Comparison of ENCODE assay signal across 27 cellular contexts in the genomic region with DNA sequence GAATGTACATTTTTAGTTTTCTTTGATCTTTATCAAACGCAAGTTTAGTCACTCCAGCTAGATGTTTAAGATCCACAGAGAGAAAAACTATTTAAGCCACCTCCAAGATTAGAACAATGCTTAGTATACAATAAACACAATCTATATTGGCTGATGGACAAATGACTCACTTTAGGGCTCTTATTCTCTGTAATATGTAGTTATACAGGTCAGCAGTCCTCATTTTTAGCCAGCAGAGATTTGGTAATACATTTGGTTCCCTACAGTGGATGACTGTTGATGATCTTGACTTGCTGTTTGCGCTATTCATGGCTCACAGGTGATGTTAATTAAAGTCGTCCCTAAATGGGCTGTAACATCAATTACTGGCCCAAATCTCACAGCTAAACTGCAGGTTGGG. TPM values are rescaled to one million over a fixed set of nuclear protein-coding genes. Genes with fewer than 3 reads are reported as not detected.
DNase-seq lines count a peak whose midpoint lies in the region; ATAC-seq and TF ChIP-seq lines count a peak whose summit lies in the region.
"Had no signal": no experiment of that assay in that cellular context is flagged by ENCODE, and none has a peak within 500 bp of the region (broad histone marks: within the 10 kb centered on the region; RNA-seq: fewer than 3 reads in every experiment).

No MANE protein-coding gene starts in this region.

- H3K27ac Mint-ChIP-seq in activated T-cell treated with anti-CD3 and anti-CD28 coated beads, Interleukin-2, amount 50 U/mL, for 24 hours, result peak overlapping the region; percentile 61
- peak overlapping the region; percentile 41 for H3K27ac Mint-ChIP-seq in activated CD8-positive, alpha-beta T cell treated with anti-CD3 and anti-CD28 coated beads, Interleukin-2, amount 10 ng/mL, durations not matched to agents 7 days and 5 days
- H3K27ac Mint-ChIP-seq in effector memory CD8-positive, alpha-beta T cell, result peak overlapping the region; percentile 91 to 98
- H3K27ac Mint-ChIP-seq: activated naive CD4-positive, alpha-beta T cell treated with anti-CD3 and anti-CD28 coated beads, Interleukin-2, amount 50 U/mL, for 24 hours had no signal

- POLR2A ChIA-PET in activated CD8-positive, alpha-beta T cell treated with anti-CD3 and anti-CD28 coated beads, Interleukin-2, amount 10 ng/mL, durations not matched to agents 7 days and 5 days (lab: Charles Lee), result interaction anchor here (0.6 to 0.9 kb wide), 3 partner anchors 16 to 53 kb away, joined by 3 to 9 read pairs (median 3); a partner anchor contains a TSS
- POLR2A ChIA-PET in PC-9 (lab: Charles Lee; ENCODE audit: unreplicated experiment), result no interaction called here

- no peaks in the 10 kb centered on the region for H3K27me3 ChIP-seq in PC-9 (ENCODE audit: insufficient read depth, low read depth)
- H3K27me3 ChIP-seq: heart right ventricle, neutrophil, testis, vagina had no signal

- H3K4me1 Mint-ChIP-seq in activated T-cell treated with anti-CD3 and anti-CD28 coated beads, Interleukin-2, amount 50 U/mL, for 24 hours (ENCODE audit: low read depth), result peaks cover 49% of the 10 kb centered on the region
- H3K4me1 Mint-ChIP-seq in activated CD8-positive, alpha-beta T cell treated with anti-CD3 and anti-CD28 coated beads, Interleukin-2, amount 10 ng/mL, durations not matched to agents 7 days and 5 days (ENCODE audit: low read depth), result peaks cover 37% of the 10 kb centered on the region
- peaks cover 18 to 50% of the 10 kb centered on the region in 2 donors for H3K4me1 Mint-ChIP-seq in effector memory CD8-positive, alpha-beta T cell (ENCODE audit: low read depth in 2 of 2)

- DNase-seq in activated T-cell treated with anti-CD3 and anti-CD28 coated beads, Interleukin-2, amount 50 U/mL, for 24 hours, result no peak
- DNase-seq in activated T-cell treated with anti-CD3 and anti-CD28 coated beads, Interleukin-2, amount 50 U/mL, for 1 hour, result no peak
- no peak for DNase-seq in activated CD8-positive, alpha-beta T cell treated with anti-CD3 and anti-CD28 coated beads, Interleukin-2, amount 10 ng/mL, durations not matched to agents 7 days and 5 days
- no peak for DNase-seq in effector memory CD8-positive, alpha-beta T cell
- DNase-seq in substantia nigra (lab: John Stamatoyannopoulos, UW), result no peak
- DNase-seq in stimulated activated CD4-positive, alpha-beta T cell treated with anti-CD3 and anti-CD28 coated beads, Interleukin-2, amount 100 ng/mL, for 48 hours, result no peak
- DNase-seq in NCI-H748 (lab: John Stamatoyannopoulos, UW; ENCODE audit: unreplicated experiment), result no peak
- DNase-seq in PC-9, result no peak
- DNase-seq: activated CD4-positive, alpha-beta T cell treated with anti-CD3 and anti-CD28 coated beads, Interleukin-2, amount 50 U/mL, for 48 hours; activated T-cell treated with anti-CD3 and anti-CD28 coated beads, Interleukin-2, amount 50 U/mL, for 4 hours; cerebellar nuclear complex; heart right ventricle; left cardiac atrium; mammary epithelial cell; NCI-H1092 treated with DMSO at 0.1 percent for 48 hours; NCI-H187 treated with DMSO at 0.1 percent for 48 hours; NCI-H526 treated with DMSO at 0.1 percent for 48 hours; testis; WERI-Rb-1 had no signal

- H3K36me3 ChIP-seq in PC-9 (ENCODE audit: low read depth), result no peaks in the 10 kb centered on the region
- H3K36me3 ChIP-seq: heart right ventricle, neutrophil, vagina, WERI-Rb-1 had no signal

- no peak overlapping the region for H3K4me2 ChIP-seq in PC-9

- no peaks in the 10 kb centered on the region for H4K20me1 ChIP-seq in PC-9 (ENCODE audit: insufficient read depth)

- H3K27ac ChIP-seq in substantia nigra (ENCODE audit: low read depth, low read length, poor library complexity, severe bottlenecking) (peak overlapping the region; percentile 84), PC-9 (no peak overlapping the region)
- H3K27ac ChIP-seq: heart right ventricle, HL-60, neutrophil, RWPE1, testis, vagina, WERI-Rb-1 had no signal

- H3K9me2 ChIP-seq in PC-9 (ENCODE audit: insufficient read depth), result no peaks in the 10 kb centered on the region

- CTCF ChIA-PET in activated CD8-positive, alpha-beta T cell treated with anti-CD3 and anti-CD28 coated beads, Interleukin-2, amount 10 ng/mL, durations not matched to agents 7 days and 5 days (lab: Charles Lee), result interaction anchor here (1.0 to 3.2 kb wide), 2 partner anchors 11 to 45 kb away, joined by 3 to 16 read pairs; no protein-coding TSS in a partner anchor
- CTCF ChIA-PET in PC-9 (lab: Charles Lee), result no interaction called here

- H3K9me3 ChIP-seq in PC-9 (ENCODE audit: insufficient read depth, low read depth), result peaks cover 2% of the 10 kb centered on the region; the same call in 1 of the 2 replicates
- H3K9me3 ChIP-seq: heart right ventricle, neutrophil, testis, vagina had no signal

- BruUV-seq in PC-9 (replicated peaks; lab: Mats Ljungman, UMichigan), result no TSS peak

- no peak for ATAC-seq in activated CD8-positive, alpha-beta T cell treated with anti-CD3 and anti-CD28 coated beads, Interleukin-2, amount 10 ng/mL, durations not matched to agents 7 days and 5 days
- no peak for ATAC-seq in effector memory CD8-positive, alpha-beta T cell (replicated peaks)

- H3K4me3 Mint-ChIP-seq in activated T-cell treated with anti-CD3 and anti-CD28 coated beads, Interleukin-2, amount 50 U/mL, for 24 hours, result no peak overlapping the region
- no peak overlapping the region for H3K4me3 Mint-ChIP-seq in activated CD8-positive, alpha-beta T cell treated with anti-CD3 and anti-CD28 coated beads, Interleukin-2, amount 10 ng/mL, durations not matched to agents 7 days and 5 days
- H3K4me3 Mint-ChIP-seq in effector memory CD8-positive, alpha-beta T cell, result peak overlapping the region in 1 of 2 donors; percentile 39
- H3K4me3 Mint-ChIP-seq: activated naive CD4-positive, alpha-beta T cell treated with anti-CD3 and anti-CD28 coated beads, Interleukin-2, amount 50 U/mL, for 24 hours; activated T-cell treated with anti-CD3 and anti-CD28 coated beads, Interleukin-2, amount 50 U/mL, for 4 hours had no signal

- H3K4me3 ChIP-seq in PC-9, result no peak overlapping the region
- H3K4me3 ChIP-seq: heart right ventricle, testis, vagina had no signal

- H3K36me3 Mint-ChIP-seq in activated T-cell treated with anti-CD3 and anti-CD28 coated beads, Interleukin-2, amount 50 U/mL, for 24 hours (ENCODE audit: low read depth), result no peaks in the 10 kb centered on the region
- H3K36me3 Mint-ChIP-seq in activated CD8-positive, alpha-beta T cell treated with anti-CD3 and anti-CD28 coated beads, Interleukin-2, amount 10 ng/mL, durations not matched to agents 7 days and 5 days (ENCODE audit: low read depth), result peaks cover 5% of the 10 kb centered on the region
- peaks cover 5% of the 10 kb centered on the region for H3K36me3 Mint-ChIP-seq in effector memory CD8-positive, alpha-beta T cell (ENCODE audit: insufficient read depth)
- H3K36me3 Mint-ChIP-seq: activated naive CD4-positive, alpha-beta T cell treated with anti-CD3 and anti-CD28 coated beads, Interleukin-2, amount 50 U/mL, for 24 hours had no signal

- intact Hi-C loops in PC-9 (cut with micrococcal nuclease; ENCODE audit: unreplicated experiment), result no loop called here

- no peaks in the 10 kb centered on the region for H3K9me3 Mint-ChIP-seq in activated T-cell treated with anti-CD3 and anti-CD28 coated beads, Interleukin-2, amount 50 U/mL, for 24 hours
- no peaks in the 10 kb centered on the region for H3K9me3 Mint-ChIP-seq in activated CD8-positive, alpha-beta T cell treated with anti-CD3 and anti-CD28 coated beads, Interleukin-2, amount 10 ng/mL, durations not matched to agents 7 days and 5 days (ENCODE audit: insufficient read depth)
- H3K9me3 Mint-ChIP-seq in effector memory CD8-positive, alpha-beta T cell, result no peaks in the 10 kb centered on the region
- H3K9me3 Mint-ChIP-seq: activated naive CD4-positive, alpha-beta T cell treated with anti-CD3 and anti-CD28 coated beads, Interleukin-2, amount 50 U/mL, for 24 hours; activated T-cell treated with anti-CD3 and anti-CD28 coated beads, Interleukin-2, amount 50 U/mL, for 4 hours had no signal

- TF ChIP-seq CTCF in PC-9 (conservative IDR thresholded peaks at IDR 0.05), result no peak

- H3K4me1 ChIP-seq in PC-9 (replicated peaks; ENCODE audit: insufficient read depth), result peaks cover 8% of the 10 kb centered on the region; the same call in 1 of the 2 replicates
- H3K4me1 ChIP-seq: testis, vagina had no signal

- H3K79me2 ChIP-seq in PC-9 (ENCODE audit: low read depth), result no peaks in the 10 kb centered on the region

- no peaks in the 10 kb centered on the region for H3K27me3 Mint-ChIP-seq in activated T-cell treated with anti-CD3 and anti-CD28 coated beads, Interleukin-2, amount 50 U/mL, for 24 hours
- no peaks in the 10 kb centered on the region for H3K27me3 Mint-ChIP-seq in activated CD8-positive, alpha-beta T cell treated with anti-CD3 and anti-CD28 coated beads, Interleukin-2, amount 10 ng/mL, durations not matched to agents 7 days and 5 days (ENCODE audit: low read depth)
- no peaks in the 10 kb centered on the region for H3K27me3 Mint-ChIP-seq in effector memory CD8-positive, alpha-beta T cell
- H3K27me3 Mint-ChIP-seq: activated naive CD4-positive, alpha-beta T cell treated with anti-CD3 and anti-CD28 coated beads, Interleukin-2, amount 50 U/mL, for 24 hours had no signal

- no peak overlapping the region for H2AFZ ChIP-seq in PC-9

- no peaks in the 10 kb centered on the region for H3F3A ChIP-seq in PC-9 (ENCODE audit: insufficient read depth, low read depth)

RNA-seq across cellular contexts. Expression of a gene that starts 11.9 kb away (rescaled TPM):
- under 1 TPM; 0.26 TPM for total RNA-seq in activated CD8-positive, alpha-beta T cell treated with anti-CD3 and anti-CD28 coated beads, Interleukin-2, amount 10 ng/mL, durations not matched to agents 7 days and 5 days
- not detected in 2 replicates for total RNA-seq in PC-9 (2021)
- total RNA-seq: Daoy, epithelial cell of proximal tubule, fibroblast of villous mesenchyme, mammary epithelial cell had no signal

RNA-seq across cellular contexts. Expression of a gene that starts 25.2 kb away (rescaled TPM):
- 10 to 100 TPM; 34.7 to 35.5 TPM for total RNA-seq in activated CD8-positive, alpha-beta T cell treated with anti-CD3 and anti-CD28 coated beads, Interleukin-2, amount 10 ng/mL, durations not matched to agents 7 days and 5 days
- 17.7 and 25.8 TPM in 2 replicates for total RNA-seq in PC-9 (2021)

Comparison
In these comparisons a context has a peak if more than half of its experiments do, and no peak if none do; other contexts are left out.
1. H3K27ac Mint-ChIP-seq: peak in every context shown above with its lines; median percentile 94 in effector memory CD8-positive, alpha-beta T cell; 61 in activated T-cell treated with anti-CD3 and anti-CD28 coated beads, Interleukin-2, amount 50 U/mL, for 24 hours; 41 in activated CD8-positive, alpha-beta T cell treated with anti-CD3 and anti-CD28 coated beads, Interleukin-2, amount 10 ng/mL, durations not matched to agents 7 days and 5 days.